Comparison of ENCODE assay signal across 15 cellular contexts in the genomic region with DNA sequence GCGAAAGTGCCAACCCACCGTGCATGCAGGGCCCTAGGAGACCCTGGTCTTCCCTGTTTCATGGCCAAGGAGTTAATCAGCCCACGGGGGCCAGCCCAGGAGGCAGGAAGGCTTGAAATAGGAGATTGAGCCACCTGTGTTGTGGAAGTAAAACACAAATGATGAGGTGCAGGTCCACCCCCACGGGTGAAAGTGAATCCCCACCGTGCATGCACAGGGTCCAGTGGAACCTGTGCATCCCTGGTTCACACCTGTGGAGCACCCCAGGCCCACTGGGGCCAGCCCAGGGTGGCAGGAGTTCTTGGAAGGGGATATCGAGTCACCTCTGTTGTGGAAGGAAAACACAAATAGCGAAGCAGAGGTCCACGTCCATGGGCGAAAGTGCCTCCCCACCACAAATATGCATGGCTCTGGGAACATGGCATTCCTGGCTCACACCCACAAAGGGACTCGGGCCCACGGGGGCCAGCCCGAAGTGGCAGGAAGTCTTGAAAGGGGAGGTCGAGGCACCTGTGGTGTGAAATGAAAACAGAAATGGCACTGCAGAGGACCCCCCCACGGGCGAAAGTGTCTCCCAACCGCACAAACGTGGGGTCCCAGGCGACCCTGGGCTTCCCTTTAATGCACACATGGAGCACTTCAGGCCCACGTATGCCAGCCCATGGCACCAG.
DNase-seq lines count a peak whose midpoint lies in the region; ATAC-seq and TF ChIP-seq lines count a peak whose summit lies in the region.
"Had no signal": no experiment of that assay in that cellular context is flagged by ENCODE, and none has a peak within 500 bp of the region (broad histone marks: within the 10 kb centered on the region; RNA-seq: fewer than 3 reads in every experiment).

No MANE protein-coding gene starts in this region.

- H3K9me3 Mint-ChIP-seq in H9 (peaks cover 92 to 98% of the 10 kb centered on the region in 2 experiments), endothelial cell (ENCODE audit: unreplicated experiment) (peaks cover 8% of the 10 kb centered on the region)

- H3K4ac ChIP-seq in H9 (ENCODE audit: low read depth, low read length), result no peak overlapping the region

- H3K4me3 Mint-ChIP-seq in H9 (no peak overlapping the region), endothelial cell (ENCODE audit: unreplicated experiment) (no peak overlapping the region)

- no peak overlapping the region for H3K56ac ChIP-seq in H9 (ENCODE audit: insufficient read length, low read depth, low read length)

- no peaks in the 10 kb centered on the region for H3F3A ChIP-seq in PC-9 (ENCODE audit: insufficient read depth, low read depth)

- ATAC-seq in HG02610 (IDR thresholded peaks at IDR 0.05; ENCODE audit: unreplicated experiment), result no peak

- no peak overlapping the region for H4K91ac ChIP-seq in H9 (ENCODE audit: insufficient read length, low read depth, low read length)

- H3K9me2 ChIP-seq in PC-9 (ENCODE audit: insufficient read depth), result no peaks in the 10 kb centered on the region

- H3K27me3 Mint-ChIP-seq in H9 (ENCODE audit: low read depth) (no peaks in the 10 kb centered on the region; the same call in none of the 2 replicates), endothelial cell (ENCODE audit: unreplicated experiment) (peaks cover 2% of the 10 kb centered on the region)

- H3K27ac Mint-ChIP-seq in H9, result no peak overlapping the region
- H3K27ac Mint-ChIP-seq in endothelial cell (ENCODE audit: unreplicated experiment), result no peak overlapping the region

- no peak overlapping the region for H3T11ph ChIP-seq in H9 (ENCODE audit: low read length)

- H3K9me3 ChIP-seq in H9 (ENCODE audit: control insufficient read depth, low read depth, low read length) (peaks cover 98% of the 10 kb centered on the region), ovary (peaks cover 0 to 10% of the 10 kb centered on the region in 2 donors), PC-9 (ENCODE audit: insufficient read depth, low read depth) (peaks cover 3% of the 10 kb centered on the region; the same call in 1 of the 2 replicates)

- H3K18ac ChIP-seq in H9 (ENCODE audit: insufficient read length, low read depth, low read length), result no peak overlapping the region

- H3K27me3 ChIP-seq in H9 (ENCODE audit: insufficient read depth, low read length) (no peaks in the 10 kb centered on the region), ovary (no peaks in the 10 kb centered on the region), PC-9 (ENCODE audit: insufficient read depth, low read depth) (peaks cover 68% of the 10 kb centered on the region)
- H3K27me3 ChIP-seq: BLaER1 treated with 17β-estradiol and CSF1 and Interleukin-3, amounts not matched to agents 10 nM and 100 nM; breast epithelium had no signal

- WGBS in H9 (ENCODE audit: extremely low coverage, insufficient read length, low lambda C conversion rate), result no CpG with 5 or more reads among the region's 19 CpGs
- 49 to 58% (median 56%) methylated on average over 19 of the region's 19 CpGs for WGBS in ovary, 3 donors

- DNase-seq in AG08396 (ENCODE audit: low spot score) (peak; percentile 0), H9 (peak; percentile 14), endothelial cell (ENCODE audit: low spot score) (peak; percentile 1), ovary (peak; percentile 1 to 19 (median 3)), OCI-M1 (lab: John Stamatoyannopoulos, UW) (no peak), NCI-H446 treated with DMSO at 0.1 percent for 48 hours (lab: John Stamatoyannopoulos, UW) (no peak), PC-9 (no peak)
- DNase-seq: NCI-H1436; SIG-M5; stimulated activated CD4-positive, alpha-beta T cell treated with anti-CD3 and anti-CD28 coated beads, Interleukin-2, amount 100 ng/mL, for 48 hours; stimulated activated naive CD4-positive, alpha-beta T cell had no signal

- H3K4me1 Mint-ChIP-seq in H9 (no peaks in the 10 kb centered on the region), endothelial cell (ENCODE audit: unreplicated experiment) (no peaks in the 10 kb centered on the region)

- intact Hi-C loops in ovary (cut with DNase I) (no loop called here), PC-9 (cut with micrococcal nuclease; ENCODE audit: unreplicated experiment) (no loop called here)

- H2AFZ ChIP-seq in H9 (ENCODE audit: low read length) (no peak overlapping the region), PC-9 (no peak overlapping the region)

- no peak for TF ChIP-seq POLR2A in ovary (IDR thresholded peaks at IDR 0.05)

- H2AK5ac ChIP-seq in H9 (ENCODE audit: insufficient read length, low read length), result no peak overlapping the region

- H3K9ac ChIP-seq in H9 (ENCODE audit: extremely low read depth, insufficient read length, low read length), result no peak overlapping the region
- H3K9ac ChIP-seq: BLaER1 treated with 17β-estradiol and CSF1 and Interleukin-3, amounts not matched to agents 10 nM and 100 nM had no signal

- no peaks in the 10 kb centered on the region for H3K79me1 ChIP-seq in H9 (ENCODE audit: insufficient read depth, low read depth, low read length, poor library complexity, severe bottlenecking)

- H2BK5ac ChIP-seq in H9 (ENCODE audit: insufficient read length, low read length), result no peak overlapping the region

- no peaks in the 10 kb centered on the region for H3K23me2 ChIP-seq in H9 (ENCODE audit: insufficient read length, low read depth, low read length, poor library complexity, severe bottlenecking)

- H3K4me3 ChIP-seq in ovary (no peak overlapping the region), PC-9 (no peak overlapping the region)
- H3K4me3 ChIP-seq: BLaER1 treated with 17β-estradiol and CSF1 and Interleukin-3, amounts not matched to agents 10 nM and 100 nM; breast epithelium had no signal

- H3K4me2 ChIP-seq in H9 (ENCODE audit: insufficient read depth, insufficient read length, low read length) (no peak overlapping the region), PC-9 (no peak overlapping the region)
- H3K4me2 ChIP-seq: BLaER1 treated with 17β-estradiol and CSF1 and Interleukin-3, amounts not matched to agents 10 nM and 100 nM had no signal

- H2BK120ac ChIP-seq in H9 (ENCODE audit: low read depth, low read length, poor library complexity, severe bottlenecking), result no peak overlapping the region

- H4K20me1 ChIP-seq in H9 (ENCODE audit: control insufficient read depth, insufficient read depth, insufficient read length) (no peaks in the 10 kb centered on the region), PC-9 (ENCODE audit: insufficient read depth) (no peaks in the 10 kb centered on the region)
- H4K20me1 ChIP-seq: BLaER1 treated with 17β-estradiol and CSF1 and Interleukin-3, amounts not matched to agents 10 nM and 100 nM had no signal

- H3K14ac ChIP-seq in H9 (ENCODE audit: insufficient read depth, low read length), result no peak overlapping the region

- H2BK12ac ChIP-seq in H9 (ENCODE audit: insufficient read length, low read depth, low read length), result no peak overlapping the region

- BruUV-seq in PC-9 (replicated peaks; lab: Mats Ljungman, UMichigan), result no TSS peak

- H3K36me3 ChIP-seq in ovary, result no peaks in the 10 kb centered on the region
- H3K36me3 ChIP-seq in PC-9 (ENCODE audit: low read depth), result no peaks in the 10 kb centered on the region
- H3K36me3 ChIP-seq: BLaER1 treated with 17β-estradiol and CSF1 and Interleukin-3, amounts not matched to agents 10 nM and 100 nM; breast epithelium had no signal

- no peak for TF ChIP-seq CTCF in H9 (conservative IDR thresholded peaks at IDR 0.05)
- TF ChIP-seq CTCF in endothelial cell (IDR thresholded peaks at IDR 0.05; ENCODE audit: unreplicated experiment), result no peak
- TF ChIP-seq CTCF in ovary (IDR thresholded peaks at IDR 0.05), result no peak
- TF ChIP-seq CTCF in PC-9 (conservative IDR thresholded peaks at IDR 0.05), result no peak

- POLR2A ChIA-PET in PC-9 (lab: Charles Lee; ENCODE audit: unreplicated experiment), result no interaction called here

- H3K79me2 ChIP-seq in H9 (ENCODE audit: insufficient read depth, low read length) (no peaks in the 10 kb centered on the region), PC-9 (ENCODE audit: low read depth) (no peaks in the 10 kb centered on the region)

- H4K8ac ChIP-seq in H9 (replicated peaks; ENCODE audit: insufficient read length, low read depth, low read length), result no peak overlapping the region

- H3K23ac ChIP-seq in H9 (ENCODE audit: insufficient read length, low read depth, low read length), result no peak overlapping the region

- no peak overlapping the region for H3K27ac ChIP-seq in H9 (ENCODE audit: insufficient read length, low read depth, low read length)
- H3K27ac ChIP-seq in ovary, result no peak overlapping the region
- no peak overlapping the region for H3K27ac ChIP-seq in PC-9
- H3K27ac ChIP-seq: BLaER1 treated with 17β-estradiol and CSF1 and Interleukin-3, amounts not matched to agents 10 nM and 100 nM; breast epithelium; epithelial cell of prostate had no signal

- no peak overlapping the region for H4K5ac ChIP-seq in H9 (ENCODE audit: insufficient read length, low read depth, low read length)

- no peak overlapping the region for H2BK20ac ChIP-seq in H9 (ENCODE audit: low read depth, low read length, poor library complexity, severe bottlenecking)

- H3K36me3 Mint-ChIP-seq in H9 (ENCODE audit: insufficient read depth in 1 of 3, low read depth in 3 of 3), result peaks cover 3 to 18% (median 9%) of the 10 kb centered on the region in 3 experiments; a peak in 5 of 7 replicates
- H3K36me3 Mint-ChIP-seq in endothelial cell (ENCODE audit: low read depth, unreplicated experiment), result peaks cover 4% of the 10 kb centered on the region

- no peak overlapping the region for H2BK15ac ChIP-seq in H9 (ENCODE audit: low read depth, low read length)

- H3K4me1 ChIP-seq in H9 (ENCODE audit: insufficient read depth, low read length), result no peaks in the 10 kb centered on the region
- no peaks in the 10 kb centered on the region for H3K4me1 ChIP-seq in ovary (ENCODE audit: insufficient read depth)
- no peaks in the 10 kb centered on the region for H3K4me1 ChIP-seq in PC-9 (replicated peaks; ENCODE audit: insufficient read depth)
- H3K4me1 ChIP-seq: breast epithelium had no signal

- TF ChIP-seq EP300 in ovary (IDR thresholded peaks at IDR 0.05), result no peak

- CTCF ChIA-PET in PC-9 (lab: Charles Lee), result no interaction called here

Comparison
In these comparisons a context has a peak if more than half of its experiments do, and no peak if none do; other contexts are left out.
1. DNase-seq: peak in AG08396 (single experiment), H9 (single experiment), endothelial cell (single experiment) and ovary (5 of 5); none in OCI-M1 (single experiment), NCI-H446 treated with DMSO at 0.1 percent for 48 hours (single experiment) and PC-9 (0 of 2).